ENCODE assay signal across 25 cellular contexts in the genomic region with DNA sequence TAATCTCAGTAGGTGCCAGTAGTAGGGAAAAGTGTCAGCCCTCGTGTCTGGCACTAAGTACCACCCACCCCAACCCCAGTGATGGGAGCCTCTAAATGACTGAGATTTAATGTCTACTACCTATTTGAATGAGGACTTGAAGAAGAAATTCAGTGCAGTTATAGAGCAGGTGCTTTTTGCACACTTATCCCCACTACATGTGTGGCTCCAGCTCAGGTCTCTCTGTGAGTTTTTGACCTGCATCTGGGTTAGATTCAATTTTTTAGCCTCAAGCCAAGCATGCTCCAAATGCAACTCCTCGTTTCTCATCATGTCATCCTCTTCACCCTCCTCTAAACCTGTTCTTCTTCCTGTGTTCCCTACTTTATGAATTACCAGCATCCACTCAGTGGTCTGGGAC. TPM values are rescaled to one million over a fixed set of nuclear protein-coding genes. Genes with fewer than 3 reads are reported as not detected.
DNase-seq lines count a peak whose midpoint lies in the region; ATAC-seq and TF ChIP-seq lines count a peak whose summit lies in the region.
"Had no signal": no experiment of that assay in that cellular context is flagged by ENCODE, and none has a peak within 500 bp of the region (broad histone marks: within the 10 kb centered on the region; RNA-seq: fewer than 3 reads in every experiment).

No MANE protein-coding gene starts in this region.

- H3K4me3 Mint-ChIP-seq in activated T-cell treated with anti-CD3 and anti-CD28 coated beads, Interleukin-2, amount 50 U/mL, for 24 hours = no peak overlapping the region
- H3K4me3 Mint-ChIP-seq: CD4-positive, alpha-beta memory T cell; CD4-positive, CD25-positive, alpha-beta regulatory T cell; CD8-positive, alpha-beta memory T cell had no signal

- DNase-seq in coronary artery (ENCODE audit: low spot score) (peak; percentile 28), ecto neural progenitor cell (ENCODE audit: low spot score) (peak; percentile 4), mesenteric fat pad (ENCODE audit: low spot score) (peak; percentile 4)
- DNase-seq in activated T-cell treated with anti-CD3 and anti-CD28 coated beads, Interleukin-2, amount 50 U/mL, for 24 hours = no peak
- DNase-seq: 8988T; ACHN; BE2C; C1 segment of cervical spinal cord; CD4-positive, alpha-beta memory T cell; CD4-positive, CD25-positive, alpha-beta regulatory T cell; CD8-positive, alpha-beta memory T cell; COR-L47; DMS 273 treated with DMSO at 0.1 percent for 48 hours; DMS153; DMS53; DMS79; DND-41; EL; GDM1 had no signal

- no peak overlapping the region for H3K27ac Mint-ChIP-seq in activated T-cell treated with anti-CD3 and anti-CD28 coated beads, Interleukin-2, amount 50 U/mL, for 24 hours
- H3K27ac Mint-ChIP-seq: CD14-positive monocyte; CD4-positive, CD25-positive, alpha-beta regulatory T cell had no signal

- no peak overlapping the region for H3K27ac ChIP-seq in coronary artery
- H3K27ac ChIP-seq: BLaER1 had no signal

- H3K9me3 Mint-ChIP-seq in activated T-cell treated with anti-CD3 and anti-CD28 coated beads, Interleukin-2, amount 50 U/mL, for 24 hours = no peaks in the 10 kb centered on the region
- H3K9me3 Mint-ChIP-seq: CD14-positive monocyte; CD4-positive, alpha-beta memory T cell; CD4-positive, CD25-positive, alpha-beta regulatory T cell; CD8-positive, alpha-beta memory T cell had no signal

- no peak for TF ChIP-seq CTCF in coronary artery (IDR thresholded peaks at IDR 0.05)

- ATAC-seq in GM18907 (IDR thresholded peaks at IDR 0.05; ENCODE audit: unreplicated experiment) = no peak
- ATAC-seq in GM21447 (IDR thresholded peaks at IDR 0.05; ENCODE audit: unreplicated experiment) = no peak
- ATAC-seq: GM12878 had no signal

- H3K4me1 Mint-ChIP-seq in activated T-cell treated with anti-CD3 and anti-CD28 coated beads, Interleukin-2, amount 50 U/mL, for 24 hours (ENCODE audit: low read depth) = no peaks in the 10 kb centered on the region
- H3K4me1 Mint-ChIP-seq: CD14-positive monocyte; CD4-positive, alpha-beta memory T cell; CD4-positive, CD25-positive, alpha-beta regulatory T cell; CD8-positive, alpha-beta memory T cell had no signal

- peaks cover 54% of the 10 kb centered on the region for H3K27me3 Mint-ChIP-seq in activated T-cell treated with anti-CD3 and anti-CD28 coated beads, Interleukin-2, amount 50 U/mL, for 24 hours

- H3K36me3 Mint-ChIP-seq in activated T-cell treated with anti-CD3 and anti-CD28 coated beads, Interleukin-2, amount 50 U/mL, for 24 hours (ENCODE audit: low read depth) = no peaks in the 10 kb centered on the region
- H3K36me3 Mint-ChIP-seq: CD14-positive monocyte; CD4-positive, alpha-beta memory T cell; CD4-positive, CD25-positive, alpha-beta regulatory T cell had no signal

- H3K4me3 ChIP-seq in coronary artery = no peak overlapping the region
- H3K4me3 ChIP-seq: BLaER1, GM12878 had no signal

RNA-seq across cellular contexts. Expression of gene NNMT, which starts 24.9 kb away (rescaled TPM):
- 1,405 TPM for total RNA-seq in mesenteric fat pad
- total RNA-seq: CD4-positive, alpha-beta memory T cell; CD4-positive, CD25-positive, alpha-beta regulatory T cell; CD8-positive, alpha-beta memory T cell; G401; GM12878 had no signal
